In genomic region chr15:92891533-92892200, GRCh38 we compare ENCODE assay signal across 14 cellular contexts. TPM values are rescaled to one million over a fixed set of nuclear protein-coding genes. Genes with fewer than 3 reads are reported as not detected.
A peak's percentile ranks its signal among the peaks of the same experiment; 100 is the strongest.
DNase-seq lines count a peak whose midpoint lies in the region; ATAC-seq and TF ChIP-seq lines count a peak whose summit lies in the region.
"Had no signal": no experiment of that assay in that cellular context is flagged by ENCODE, and none has a peak within 500 bp of the region (broad histone marks: within the 10 kb centered on the region; RNA-seq: fewer than 3 reads in every experiment).

No MANE protein-coding gene starts in this region.

- no peak overlapping the region for H3K27ac ChIP-seq in CD8-positive, alpha-beta memory T cell (ENCODE audit: low read depth, low read length)
- H3K27ac ChIP-seq: HL-60 had no signal

- peak overlapping the region in 7 of 8 donors; percentile 43 to 87 (median 80) for H3K27ac Mint-ChIP-seq in CD8-positive, alpha-beta memory T cell
- H3K27ac Mint-ChIP-seq in chondrocyte (ENCODE audit: unreplicated experiment) = peak overlapping the region; percentile 49
- H3K27ac Mint-ChIP-seq in progenitor cell of endocrine pancreas = peak overlapping the region; percentile 85

- H2AFZ ChIP-seq in Loucy (ENCODE audit: low read length) = no peak overlapping the region

- peaks cover 23 to 85% (median 36%) of the 10 kb centered on the region in 3 donors for H3K36me3 Mint-ChIP-seq in CD8-positive, alpha-beta memory T cell
- peaks cover 45% of the 10 kb centered on the region for H3K36me3 Mint-ChIP-seq in chondrocyte (ENCODE audit: low read depth)
- peaks cover 50% of the 10 kb centered on the region for H3K36me3 Mint-ChIP-seq in progenitor cell of endocrine pancreas (ENCODE audit: insufficient read depth)

- ATAC-seq in HG03175 (IDR thresholded peaks at IDR 0.05; ENCODE audit: unreplicated experiment) (no peak), HG02798 (IDR thresholded peaks at IDR 0.05; ENCODE audit: poor library complexity, unreplicated experiment) (no peak)
- ATAC-seq: heart right ventricle, left lobe of liver had no signal

- no peaks in the 10 kb centered on the region for H3K9me2 ChIP-seq in Loucy (replicated peaks; ENCODE audit: low read depth, low read length)

- H3K79me2 ChIP-seq in Loucy (ENCODE audit: insufficient read depth, low read length) = peaks cover 100% of the 10 kb centered on the region

- H3K9ac ChIP-seq in Loucy (ENCODE audit: low read depth, low read length, poor library complexity, severe bottlenecking) = no peak overlapping the region

- H3K4me1 Mint-ChIP-seq in CD8-positive, alpha-beta memory T cell = peaks cover 76 to 96% (median 94%) of the 10 kb centered on the region in 3 donors
- H3K4me1 Mint-ChIP-seq in chondrocyte (ENCODE audit: low read depth) (peaks cover 43% of the 10 kb centered on the region), progenitor cell of endocrine pancreas (ENCODE audit: low read depth) (peaks cover 21% of the 10 kb centered on the region)

- peaks cover 95% of the 10 kb centered on the region for H4K20me1 ChIP-seq in Loucy (ENCODE audit: insufficient read depth, low read length, poor library complexity, severe bottlenecking)

- POLR2A ChIA-PET in CD8-positive, alpha-beta memory T cell (lab: Charles Lee) = interaction anchor here (0.6 to 3.1 kb wide), 4 partner anchors 8 to 72 kb away, joined by 3 to 18 read pairs (median 5); partner anchors contain the start of gene CHD2

- H3K27me3 Mint-ChIP-seq in CD8-positive, alpha-beta memory T cell = peaks cover 0 to 1% of the 10 kb centered on the region in 2 donors
- H3K27me3 Mint-ChIP-seq in chondrocyte (ENCODE audit: low read depth) = no peaks in the 10 kb centered on the region
- no peaks in the 10 kb centered on the region for H3K27me3 Mint-ChIP-seq in progenitor cell of endocrine pancreas

- peak overlapping the region; percentile 100 for H3K4me2 ChIP-seq in Loucy (ENCODE audit: low read depth, low read length, poor library complexity, severe bottlenecking)

- CTCF ChIA-PET in CD8-positive, alpha-beta memory T cell (lab: Charles Lee) = interaction anchor here (1.5 kb wide), 1 partner anchor 26 kb away, joined by 5 read pairs; no protein-coding TSS in a partner anchor

- no peaks in the 10 kb centered on the region for H3K9me3 Mint-ChIP-seq in CD8-positive, alpha-beta memory T cell
- H3K9me3 Mint-ChIP-seq in chondrocyte (ENCODE audit: low read depth) = no peaks in the 10 kb centered on the region
- H3K9me3 Mint-ChIP-seq in progenitor cell of endocrine pancreas (ENCODE audit: low read depth) = no peaks in the 10 kb centered on the region

- peak overlapping the region; percentile 12 for H3K4me3 ChIP-seq in CD8-positive, alpha-beta memory T cell (ENCODE audit: low read length)
- H3K4me3 ChIP-seq in Loucy (ENCODE audit: low read length, poor library complexity, severe bottlenecking) = peak overlapping the region; percentile 14
- H3K4me3 ChIP-seq: heart right ventricle had no signal

- H3K9me3 ChIP-seq in CD8-positive, alpha-beta memory T cell (ENCODE audit: low read length) = no peaks in the 10 kb centered on the region
- no peaks in the 10 kb centered on the region for H3K9me3 ChIP-seq in Loucy (ENCODE audit: insufficient read depth, low read depth, low read length)
- H3K9me3 ChIP-seq: heart right ventricle had no signal

- H3F3A ChIP-seq in Loucy (ENCODE audit: low read depth) = peaks cover 3% of the 10 kb centered on the region; the same call in 1 of the 2 replicates

- no peak for DNase-seq in CD8-positive, alpha-beta memory T cell
- DNase-seq in chondrocyte (ENCODE audit: low spot score) (no peak), progenitor cell of endocrine pancreas (ENCODE audit: low spot score, unreplicated experiment) (no peak)
- no peak for DNase-seq in activated effector memory CD4-positive, alpha-beta T cell treated with anti-CD3 and anti-CD28 coated beads, Interleukin-2, amount 50 U/mL, for 16 hours
- DNase-seq: anterior cingulate cortex; Calu3; heart right ventricle; stimulated activated CD4-positive, alpha-beta T cell treated with anti-CD3 and anti-CD28 coated beads, Interleukin-2, amount 100 ng/mL, for 48 hours; SW 1271 had no signal

- no peaks in the 10 kb centered on the region for H3K27me3 ChIP-seq in CD8-positive, alpha-beta memory T cell (ENCODE audit: insufficient read depth, low read length, poor library complexity, severe bottlenecking)
- no peaks in the 10 kb centered on the region for H3K27me3 ChIP-seq in Loucy (ENCODE audit: insufficient read depth, low read length, poor library complexity, severe bottlenecking)
- H3K27me3 ChIP-seq: heart right ventricle had no signal

- peak overlapping the region; percentile 21 to 73 (median 63) for H3K4me3 Mint-ChIP-seq in CD8-positive, alpha-beta memory T cell
- no peak overlapping the region for H3K4me3 Mint-ChIP-seq in chondrocyte (ENCODE audit: unreplicated experiment)
- no peak overlapping the region for H3K4me3 Mint-ChIP-seq in progenitor cell of endocrine pancreas (ENCODE audit: low read depth)

- no peak for TF ChIP-seq CTCF in Loucy (conservative IDR thresholded peaks at IDR 0.05; ENCODE audit: low read length)
- TF ChIP-seq CTCF in chondrocyte (IDR thresholded peaks at IDR 0.05) = no peak
- no peak for TF ChIP-seq CTCF in progenitor cell of endocrine pancreas (IDR thresholded peaks at IDR 0.05; ENCODE audit: unreplicated experiment)

- H3K4me1 ChIP-seq in CD8-positive, alpha-beta memory T cell (ENCODE audit: insufficient read depth, low read length) = peaks cover 90% of the 10 kb centered on the region
- H3K4me1 ChIP-seq in Loucy (ENCODE audit: insufficient read depth, low read length, poor library complexity, severe bottlenecking) = peaks cover 64% of the 10 kb centered on the region

- peaks cover 43% of the 10 kb centered on the region for H3K36me3 ChIP-seq in CD8-positive, alpha-beta memory T cell (ENCODE audit: insufficient read depth, low read length)
- H3K36me3 ChIP-seq in Loucy (ENCODE audit: insufficient read depth, low read length) = peaks cover 91% of the 10 kb centered on the region

RNA-seq across cellular contexts. Expression of gene CHD2, which starts 8.5 kb away (rescaled TPM):
- total RNA-seq in CD8-positive, alpha-beta memory T cell = 100 to 1,000 TPM in 1 of 2 experiments, 10 to 100 TPM in 1; 99.0 to 109 TPM
- 80.3 TPM for polyA plus RNA-seq in CD8-positive, alpha-beta memory T cell
- total RNA-seq in chondrocyte = 59.7 to 83.0 TPM (median 61.2 TPM) in 3 replicates
- 145 and 159 TPM in 2 replicates for total RNA-seq in progenitor cell of endocrine pancreas

Comparison
In these comparisons a context has a peak if more than half of its experiments do, and no peak if none do; other contexts are left out.
1. H3K4me3 Mint-ChIP-seq: peak in CD8-positive, alpha-beta memory T cell (7 of 7); none in chondrocyte (single experiment) and progenitor cell of endocrine pancreas (single experiment).
2. Peak in every context shown above with its lines, with median percentiles within 50 percentile points of each other: H3K27ac Mint-ChIP-seq.